In genomic region chr7:127066974-127067373, GRCh38 we compare ENCODE assay signal across 14 cellular contexts.
DNase-seq lines count a peak whose midpoint lies in the region; ATAC-seq and TF ChIP-seq lines count a peak whose summit lies in the region.
"Had no signal": no experiment of that assay in that cellular context is flagged by ENCODE, and none has a peak within 500 bp of the region (broad histone marks: within the 10 kb centered on the region; RNA-seq: fewer than 3 reads in every experiment).

No MANE protein-coding gene starts in this region.

- H3K9me2 ChIP-seq in GM23338 (ENCODE audit: insufficient read depth) = no peaks in the 10 kb centered on the region

- H3K4me1 ChIP-seq in GM23338 (ENCODE audit: insufficient read depth) = no peaks in the 10 kb centered on the region
- H3K4me1 ChIP-seq in OCI-LY3 (ENCODE audit: low read length) = no peaks in the 10 kb centered on the region
- H3K4me1 ChIP-seq: left lung had no signal

- H3K9me3 Mint-ChIP-seq in GM23338 = peaks cover 10% of the 10 kb centered on the region; the same call in 2 of the 3 replicates

- H3K27me3 ChIP-seq in GM23338 (ENCODE audit: insufficient read depth) = no peaks in the 10 kb centered on the region
- H3K27me3 ChIP-seq in OCI-LY3 (ENCODE audit: low read depth, low read length) = 0 out of 2 replicates have a peak, but pooled peaks cover 3% of the 10 kb centered on the region
- H3K27me3 ChIP-seq in kidney epithelial cell (ENCODE audit: control insufficient read depth, insufficient read depth, low read length) = no peaks in the 10 kb centered on the region
- H3K27me3 ChIP-seq: left lung had no signal

- no peak overlapping the region for H3K4me3 ChIP-seq in GM23338
- H3K4me3 ChIP-seq in OCI-LY3 (ENCODE audit: low read length) = no peak overlapping the region
- H3K4me3 ChIP-seq in kidney epithelial cell (ENCODE audit: low read depth, low read length) = no peak overlapping the region
- H3K4me3 ChIP-seq: left lung had no signal

- DNase-seq in COLO668 (lab: John Stamatoyannopoulos, UW; ENCODE audit: unreplicated experiment) = peak; percentile 16
- peak; percentile 69 for DNase-seq in GM23338 (ENCODE audit: low spot score)
- no peak for DNase-seq in kidney epithelial cell (ENCODE audit: low read depth)
- DNase-seq in UCSD-AML1 (lab: John Stamatoyannopoulos, UW; ENCODE audit: unreplicated experiment) = no peak
- DNase-seq in NCI-H526 (lab: John Stamatoyannopoulos, UW) = no peak
- DNase-seq in hepatic stellate cell (ENCODE audit: low spot score) = no peak
- no peak for DNase-seq in NCI-H146 treated with DMSO at 0.1 percent for 48 hours (lab: John Stamatoyannopoulos, UW; ENCODE audit: unreplicated experiment)
- DNase-seq: activated CD8-positive, alpha-beta T cell treated with anti-CD3 and anti-CD28 coated beads for 36 hours; activated naive CD4-positive, alpha-beta T cell treated with anti-CD3 and anti-CD28 coated beads, Interleukin-2, amount 50 U/mL, for 16 hours; cerebellar nuclear complex; left lung; NCI-H187 treated with DMSO at 0.1 percent for 48 hours; stimulated activated CD4-positive, alpha-beta T cell treated with anti-CD3 and anti-CD28 coated beads, Interleukin-4, amount 100 ng/mL, for 1 hour had no signal

- no peaks in the 10 kb centered on the region; the same call in 2 of the 3 replicates for H3K36me3 Mint-ChIP-seq in GM23338 (ENCODE audit: low read depth)

- H3K4me3 Mint-ChIP-seq in GM23338 = no peak overlapping the region
- H3K4me3 Mint-ChIP-seq: activated CD8-positive, alpha-beta T cell treated with anti-CD3 and anti-CD28 coated beads for 36 hours had no signal

- H3K4me2 ChIP-seq in GM23338 (no peak overlapping the region), OCI-LY3 (ENCODE audit: low read length) (no peak overlapping the region)

- no peak overlapping the region for H3K27ac ChIP-seq in GM23338 (ENCODE audit: low read depth)
- no peak overlapping the region for H3K27ac ChIP-seq in OCI-LY3 (ENCODE audit: low read length)
- H3K27ac ChIP-seq: left lung had no signal

- H3K9me3 ChIP-seq in OCI-LY3 (ENCODE audit: insufficient read depth, low read length) = no peaks in the 10 kb centered on the region

- H2AFZ ChIP-seq in GM23338 (no peak overlapping the region), OCI-LY3 (ENCODE audit: low read depth, low read length) (no peak overlapping the region)

- no peak overlapping the region for H3K27ac Mint-ChIP-seq in GM23338
- H3K27ac Mint-ChIP-seq: activated CD8-positive, alpha-beta T cell treated with anti-CD3 and anti-CD28 coated beads for 36 hours had no signal

- peak; percentile 85 for ATAC-seq in GM23338
- ATAC-seq: activated CD8-positive, alpha-beta T cell treated with anti-CD3 and anti-CD28 coated beads for 36 hours; left lung had no signal

- H3K9ac ChIP-seq in OCI-LY3 (ENCODE audit: low read length) = no peak overlapping the region

- TF ChIP-seq CTCF in GM23338 (conservative IDR thresholded peaks at IDR 0.05; ENCODE audit: low read depth in 2 of 2) = peak; percentile 61 to 76
- peak; percentile 31 for TF ChIP-seq CTCF in OCI-LY3 (IDR thresholded peaks at IDR 0.05; ENCODE audit: low read depth, low read length)
- peak; percentile 25 for TF ChIP-seq CTCF in kidney epithelial cell (IDR thresholded peaks at IDR 0.05; ENCODE audit: insufficient read depth, low read length, poor library complexity, severe bottlenecking)

- no peaks in the 10 kb centered on the region for H3F3A ChIP-seq in GM23338 (replicated peaks; ENCODE audit: low read depth)

- H3K27me3 Mint-ChIP-seq in GM23338 (ENCODE audit: insufficient read depth, low read depth, poor library complexity) = no peaks in the 10 kb centered on the region

- 0 out of 3 replicates have a peak, but pooled peaks cover 2% of the 10 kb centered on the region for H3K4me1 Mint-ChIP-seq in GM23338

- H4K20me1 ChIP-seq in GM23338 (replicated peaks; ENCODE audit: insufficient read depth) = no peaks in the 10 kb centered on the region
- H4K20me1 ChIP-seq in OCI-LY3 (ENCODE audit: insufficient read depth, low read length) = no peaks in the 10 kb centered on the region

- H3K79me2 ChIP-seq in GM23338 (replicated peaks; ENCODE audit: insufficient read depth) = no peaks in the 10 kb centered on the region
- H3K79me2 ChIP-seq in OCI-LY3 (ENCODE audit: low read length) = no peaks in the 10 kb centered on the region

- H3K36me3 ChIP-seq in GM23338 (ENCODE audit: insufficient read depth) (no peaks in the 10 kb centered on the region), OCI-LY3 (replicated peaks; ENCODE audit: low read depth, low read length) (no peaks in the 10 kb centered on the region), kidney epithelial cell (ENCODE audit: control insufficient read depth, insufficient read depth, low read length) (no peaks in the 10 kb centered on the region)
- H3K36me3 ChIP-seq: left lung had no signal

TF ChIP-seq in GM23338, 12 proteins besides CTCF, POLR2A, EP300 and RAD21:
- no peak for TF ChIP-seq ZNF331 (CRISPR knock-in tag; IDR thresholded peaks at IDR 0.05; ENCODE audit: low read depth)
- TF ChIP-seq, protein P1, sequence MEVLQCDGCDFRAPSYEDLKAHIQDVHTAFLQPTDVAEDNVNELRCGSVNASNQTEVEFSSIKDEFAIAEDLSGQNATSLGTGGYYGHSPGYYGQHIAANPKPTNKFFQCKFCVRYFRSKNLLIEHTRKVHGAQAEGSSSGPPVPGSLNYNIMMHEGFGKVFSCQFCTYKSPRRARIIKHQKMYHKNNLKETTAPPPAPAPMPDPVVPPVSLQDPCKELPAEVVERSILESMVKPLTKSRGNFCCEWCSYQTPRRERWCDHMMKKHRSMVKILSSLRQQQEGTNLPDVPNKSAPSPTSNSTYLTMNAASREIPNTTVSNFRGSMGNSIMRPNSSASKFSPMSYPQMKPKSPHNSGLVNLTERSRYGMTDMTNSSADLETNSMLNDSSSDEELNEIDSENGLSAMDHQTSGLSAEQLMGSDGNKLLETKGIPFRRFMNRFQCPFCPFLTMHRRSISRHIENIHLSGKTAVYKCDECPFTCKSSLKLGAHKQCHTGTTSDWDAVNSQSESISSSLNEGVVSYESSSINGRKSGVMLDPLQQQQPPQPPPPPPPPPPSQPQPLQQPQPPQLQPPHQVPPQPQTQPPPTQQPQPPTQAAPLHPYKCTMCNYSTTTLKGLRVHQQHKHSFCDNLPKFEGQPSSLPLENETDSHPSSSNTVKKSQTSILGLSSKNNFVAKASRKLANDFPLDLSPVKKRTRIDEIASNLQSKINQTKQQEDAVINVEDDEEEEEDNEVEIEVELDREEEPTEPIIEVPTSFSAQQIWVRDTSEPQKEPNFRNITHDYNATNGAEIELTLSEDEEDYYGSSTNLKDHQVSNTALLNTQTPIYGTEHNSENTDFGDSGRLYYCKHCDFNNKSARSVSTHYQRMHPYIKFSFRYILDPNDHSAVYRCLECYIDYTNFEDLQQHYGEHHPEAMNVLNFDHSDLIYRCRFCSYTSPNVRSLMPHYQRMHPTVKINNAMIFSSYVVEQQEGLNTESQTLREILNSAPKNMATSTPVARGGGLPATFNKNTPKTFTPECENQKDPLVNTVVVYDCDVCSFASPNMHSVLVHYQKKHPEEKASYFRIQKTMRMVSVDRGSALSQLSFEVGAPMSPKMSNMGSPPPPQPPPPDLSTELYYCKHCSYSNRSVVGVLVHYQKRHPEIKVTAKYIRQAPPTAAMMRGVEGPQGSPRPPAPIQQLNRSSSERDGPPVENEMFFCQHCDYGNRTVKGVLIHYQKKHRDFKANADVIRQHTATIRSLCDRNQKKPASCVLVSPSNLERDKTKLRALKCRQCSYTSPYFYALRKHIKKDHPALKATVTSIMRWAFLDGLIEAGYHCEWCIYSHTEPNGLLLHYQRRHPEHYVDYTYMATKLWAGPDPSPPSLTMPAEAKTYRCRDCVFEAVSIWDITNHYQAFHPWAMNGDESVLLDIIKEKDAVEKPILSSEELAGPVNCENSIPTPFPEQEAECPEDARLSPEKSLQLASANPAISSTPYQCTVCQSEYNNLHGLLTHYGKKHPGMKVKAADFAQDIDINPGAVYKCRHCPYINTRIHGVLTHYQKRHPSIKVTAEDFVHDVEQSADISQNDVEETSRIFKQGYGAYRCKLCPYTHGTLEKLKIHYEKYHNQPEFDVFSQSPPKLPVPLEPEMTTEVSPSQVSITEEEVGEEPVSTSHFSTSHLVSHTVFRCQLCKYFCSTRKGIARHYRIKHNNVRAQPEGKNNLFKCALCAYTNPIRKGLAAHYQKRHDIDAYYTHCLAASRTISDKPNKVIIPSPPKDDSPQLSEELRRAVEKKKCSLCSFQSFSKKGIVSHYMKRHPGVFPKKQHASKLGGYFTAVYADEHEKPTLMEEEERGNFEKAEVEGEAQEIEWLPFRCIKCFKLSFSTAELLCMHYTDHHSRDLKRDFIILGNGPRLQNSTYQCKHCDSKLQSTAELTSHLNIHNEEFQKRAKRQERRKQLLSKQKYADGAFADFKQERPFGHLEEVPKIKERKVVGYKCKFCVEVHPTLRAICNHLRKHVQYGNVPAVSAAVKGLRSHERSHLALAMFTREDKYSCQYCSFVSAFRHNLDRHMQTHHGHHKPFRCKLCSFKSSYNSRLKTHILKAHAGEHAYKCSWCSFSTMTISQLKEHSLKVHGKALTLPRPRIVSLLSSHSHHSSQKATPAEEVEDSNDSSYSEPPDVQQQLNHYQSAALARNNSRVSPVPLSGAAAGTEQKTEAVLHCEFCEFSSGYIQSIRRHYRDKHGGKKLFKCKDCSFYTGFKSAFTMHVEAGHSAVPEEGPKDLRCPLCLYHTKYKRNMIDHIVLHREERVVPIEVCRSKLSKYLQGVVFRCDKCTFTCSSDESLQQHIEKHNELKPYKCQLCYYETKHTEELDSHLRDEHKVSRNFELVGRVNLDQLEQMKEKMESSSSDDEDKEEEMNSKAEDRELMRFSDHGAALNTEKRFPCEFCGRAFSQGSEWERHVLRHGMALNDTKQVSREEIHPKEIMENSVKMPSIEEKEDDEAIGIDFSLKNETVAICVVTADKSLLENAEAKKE (CRISPR knock-in tag; IDR thresholded peaks at IDR 0.05) = peak; percentile 62; the same call in 1 of the 2 replicates

Comparison
In these comparisons a context has a peak if more than half of its experiments do, and no peak if none do; other contexts are left out.
1. DNase-seq: peak in COLO668 (single experiment) and GM23338 (single experiment); none in kidney epithelial cell (single experiment), UCSD-AML1 (single experiment), NCI-H526 (0 of 2), hepatic stellate cell (single experiment) and NCI-H146 treated with DMSO at 0.1 percent for 48 hours (single experiment).
2. Peak in every context shown above with its lines, with median percentiles within 50 percentile points of each other: CTCF ChIP-seq.